In genomic region chr5:80487444-80487828, GRCh38 we compare ENCODE assay signal across 8 cellular contexts. TPM values are rescaled to one million over a fixed set of nuclear protein-coding genes. Genes with fewer than 3 reads are reported as not detected.
DNase-seq lines count a peak whose midpoint lies in the region; ATAC-seq, FAIRE-seq and TF ChIP-seq lines count a peak whose summit lies in the region.

No MANE protein-coding gene starts in this region.

- TF ChIP-seq CTCF in PC-9 (conservative IDR thresholded peaks at IDR 0.05), result no peak
- no peak for TF ChIP-seq CTCF in endothelial cell of umbilical vein (IDR thresholded peaks at IDR 0.05; ENCODE audit: extremely low read depth in 1 of 2, insufficient read depth in 1 of 2, low read depth in 1 of 2, low read length in 2 of 2)
- no peak for TF ChIP-seq CTCF in neutrophil (IDR thresholded peaks at IDR 0.05)

- CTCF ChIA-PET in CD4-positive, alpha-beta memory T cell (lab: Charles Lee; ENCODE audit: partially characterized antibody), result interaction anchor here (1.0 kb wide), 1 partner anchor 9 kb away, joined by 3 read pairs; no protein-coding TSS in a partner anchor
- CTCF ChIA-PET in PC-9 (lab: Charles Lee), result no interaction called here
- CTCF ChIA-PET in endothelial cell of umbilical vein (lab: Charles Lee), result interaction anchor here (1.2 to 2.4 kb wide), 4 partner anchors 9 to 404 kb away, joined by 3 to 13 read pairs (median 4); no protein-coding TSS in a partner anchor

- POLR2A ChIA-PET in CD4-positive, alpha-beta memory T cell (lab: Charles Lee; ENCODE audit: partially characterized antibody), result no interaction called here
- POLR2A ChIA-PET in PC-9 (lab: Charles Lee; ENCODE audit: unreplicated experiment), result interaction anchor here (0.5 to 0.7 kb wide), 3 partner anchors 168 to 1267 kb away, joined by 3 to 5 read pairs (median 5); no protein-coding TSS in a partner anchor
- POLR2A ChIA-PET in endothelial cell of umbilical vein (lab: Charles Lee), result no interaction called here

- H3K36me3 ChIP-seq in CD4-positive, alpha-beta memory T cell (ENCODE audit: insufficient read depth, low read length), result no peaks in the 10 kb centered on the region
- H3K36me3 ChIP-seq in PC-9 (ENCODE audit: low read depth) (peaks cover 23% of the 10 kb centered on the region), endothelial cell of umbilical vein (ENCODE audit: control insufficient read depth in 2 of 2, extremely low read depth in 1 of 2, insufficient read depth in 2 of 2, low read length in 2 of 2) (no peaks in the 10 kb centered on the region), neutrophil (no peaks in the 10 kb centered on the region)

- peak overlapping the region; percentile 9 for H3K27ac ChIP-seq in CD4-positive, alpha-beta memory T cell (ENCODE audit: low read depth, low read length)
- peak overlapping the region; percentile 63 for H3K27ac ChIP-seq in PC-9
- no peak overlapping the region for H3K27ac ChIP-seq in endothelial cell of umbilical vein (ENCODE audit: insufficient read depth, low read depth, low read length)
- H3K27ac ChIP-seq in neutrophil, result peak overlapping the region; percentile 84

- DNase-seq in CD4-positive, alpha-beta memory T cell, result no peak
- DNase-seq in PC-9, result no peak
- DNase-seq in endothelial cell of umbilical vein (ENCODE audit: low read depth, low spot score), result no peak
- DNase-seq in NCI-H446 treated with DMSO at 0.1 percent for 48 hours (lab: John Stamatoyannopoulos, UW), result no peak
- no peak for DNase-seq in foreskin melanocyte
- DNase-seq in GM19240 (ENCODE audit: insufficient read length, low spot score), result no peak

- H3K79me2 ChIP-seq in PC-9 (ENCODE audit: low read depth), result peaks cover 15% of the 10 kb centered on the region
- no peaks in the 10 kb centered on the region for H3K79me2 ChIP-seq in endothelial cell of umbilical vein (ENCODE audit: control insufficient read depth, insufficient read depth, low read length)

- BruUV-seq in PC-9 (replicated peaks; lab: Mats Ljungman, UMichigan) (TSS peak; percentile 76), endothelial cell of umbilical vein (replicated peaks; lab: Mats Ljungman, UMichigan) (TSS peak; percentile 17)

- FAIRE-seq in endothelial cell of umbilical vein (lab: Jason Lieb, UNC), result no peak

- peaks cover 7 to 20% (median 16%) of the 10 kb centered on the region in 4 donors for H3K4me1 Mint-ChIP-seq in CD4-positive, alpha-beta memory T cell

- H3K4me2 ChIP-seq in PC-9 (peak overlapping the region; percentile 89), endothelial cell of umbilical vein (ENCODE audit: insufficient read depth, low read length) (peak overlapping the region; percentile 93)

- no peaks in the 10 kb centered on the region for H3K9me3 ChIP-seq in CD4-positive, alpha-beta memory T cell (ENCODE audit: control insufficient read depth in 1 of 2, low read length in 2 of 2)
- peaks cover 8% of the 10 kb centered on the region; the same call in 1 of the 2 replicates for H3K9me3 ChIP-seq in PC-9 (ENCODE audit: insufficient read depth, low read depth)
- no peaks in the 10 kb centered on the region for H3K9me3 ChIP-seq in endothelial cell of umbilical vein (replicated peaks; ENCODE audit: control insufficient read depth, insufficient read depth, low read length)
- no peaks in the 10 kb centered on the region for H3K9me3 ChIP-seq in neutrophil

- no peak for ATAC-seq in GM21526 (IDR thresholded peaks at IDR 0.05; ENCODE audit: low FRiP score, unreplicated experiment)

- H3K36me3 Mint-ChIP-seq in CD4-positive, alpha-beta memory T cell, result peaks cover 8 to 14% of the 10 kb centered on the region in 2 donors

- peak overlapping the region; percentile 72 to 90 (median 78) for H3K4me3 Mint-ChIP-seq in CD4-positive, alpha-beta memory T cell

- H3K4me1 ChIP-seq in CD4-positive, alpha-beta memory T cell (ENCODE audit: insufficient read depth, low read length), result peaks cover 15% of the 10 kb centered on the region
- H3K4me1 ChIP-seq in PC-9 (replicated peaks; ENCODE audit: insufficient read depth), result peaks cover 42% of the 10 kb centered on the region
- no peaks in the 10 kb centered on the region for H3K4me1 ChIP-seq in endothelial cell of umbilical vein (ENCODE audit: control insufficient read depth, extremely low read depth, insufficient read depth, low read length)
- H3K4me1 ChIP-seq in neutrophil (ENCODE audit: control insufficient read depth in 1 of 2, insufficient read depth in 1 of 2, low read depth in 1 of 2, low read length in 1 of 2), result peaks cover 25 to 42% of the 10 kb centered on the region in 2 experiments

- dilution Hi-C loops in endothelial cell of umbilical vein (cut with MboI; ENCODE audit: extremely low pct_ligation_motif_present, low sequenced_read_pairs), result no loop called here

- H3K27ac Mint-ChIP-seq in CD4-positive, alpha-beta memory T cell, result peak overlapping the region in 2 of 7 donors; percentile 29 to 87

- no peaks in the 10 kb centered on the region for H3K27me3 ChIP-seq in CD4-positive, alpha-beta memory T cell (ENCODE audit: insufficient read depth, low read length)
- no peaks in the 10 kb centered on the region for H3K27me3 ChIP-seq in PC-9 (ENCODE audit: insufficient read depth, low read depth)
- no peaks in the 10 kb centered on the region for H3K27me3 ChIP-seq in endothelial cell of umbilical vein (ENCODE audit: control insufficient read depth in 2 of 2, insufficient read depth in 2 of 2, low read length in 2 of 2)
- H3K27me3 ChIP-seq in neutrophil, result no peaks in the 10 kb centered on the region

- no peaks in the 10 kb centered on the region for H4K20me1 ChIP-seq in PC-9 (ENCODE audit: insufficient read depth)
- H4K20me1 ChIP-seq in endothelial cell of umbilical vein (replicated peaks; ENCODE audit: control insufficient read depth, extremely low read depth, insufficient read depth, low read length), result no peaks in the 10 kb centered on the region

- H3K4me3 ChIP-seq in CD4-positive, alpha-beta memory T cell (ENCODE audit: low read length in 2 of 2), result peak overlapping the region in 1 of 2 donors; percentile 48
- peak overlapping the region; percentile 66 for H3K4me3 ChIP-seq in PC-9
- H3K4me3 ChIP-seq in endothelial cell of umbilical vein (replicated peaks in 1 of 3; ENCODE audit: insufficient read depth in 1 of 3, low read depth in 1 of 3, low read length in 3 of 3), result peak overlapping the region; percentile 55 to 76 (median 76)
- H3K4me3 ChIP-seq in neutrophil (ENCODE audit: low read depth in 1 of 2, low read length in 1 of 2), result peak overlapping the region; percentile 75 to 80

- no peaks in the 10 kb centered on the region for H3K9me2 ChIP-seq in PC-9 (ENCODE audit: insufficient read depth)

- H3K9me1 ChIP-seq in endothelial cell of umbilical vein (replicated peaks; ENCODE audit: control insufficient read depth, extremely low read depth, insufficient read depth, low read length), result no peaks in the 10 kb centered on the region

- intact Hi-C loops in CD4-positive, alpha-beta memory T cell (cut with micrococcal nuclease), result loop anchor here (10.0 kb wide), 1 partner anchor 817 kb away; the partner anchor contains the start of gene ZCCHC9
- intact Hi-C loops in PC-9 (cut with micrococcal nuclease; ENCODE audit: unreplicated experiment), result no loop called here
- intact Hi-C loops in endothelial cell of umbilical vein (cut with micrococcal nuclease), result loop anchor here (5.0 to 10.0 kb wide), 2 partner anchors 85 to 477 kb away; partner anchors contain the start of genes ANKRD34B and RASGRF2

- peaks cover 46% of the 10 kb centered on the region for H3F3A ChIP-seq in PC-9 (ENCODE audit: insufficient read depth, low read depth)

- H2AFZ ChIP-seq in PC-9 (peak overlapping the region; percentile 97), endothelial cell of umbilical vein (ENCODE audit: low read depth, low read length) (peak overlapping the region; percentile 93)

- no peak for TF ChIP-seq POLR2A in endothelial cell of umbilical vein (IDR thresholded peaks at IDR 0.05; ENCODE audit: low read depth, low read length)

- peak overlapping the region; percentile 66 for H3K9ac ChIP-seq in endothelial cell of umbilical vein (replicated peaks; ENCODE audit: extremely low read depth, insufficient read depth, low read length)

- peaks cover 0 to 29% (median 9%) of the 10 kb centered on the region in 8 donors for H3K9me3 Mint-ChIP-seq in CD4-positive, alpha-beta memory T cell

- H3K27me3 Mint-ChIP-seq in CD4-positive, alpha-beta memory T cell, result peaks cover 6 to 10% of the 10 kb centered on the region in 2 donors

TF ChIP-seq in endothelial cell of umbilical vein, 7 proteins besides CTCF, POLR2A, EP300 and RAD21:
- no peak for TF ChIP-seq MAX (IDR thresholded peaks at IDR 0.05; ENCODE audit: insufficient read depth, insufficient read length)
- TF ChIP-seq GATA2 (IDR thresholded peaks at IDR 0.05; ENCODE audit: insufficient read depth, insufficient read length, low read depth, low read length), result peak; percentile 15

RNA-seq across cellular contexts. Expression of gene FAM151B, which starts 0.5 kb away (rescaled TPM):
- total RNA-seq in CD4-positive, alpha-beta memory T cell, result under 1 TPM; 0.39 to 0.47 TPM
- polyA plus RNA-seq in CD4-positive, alpha-beta memory T cell, result under 1 TPM in 1 of 2 donors, not detected in 1; 0.16 TPM
- total RNA-seq in PC-9 (2021) (1.4 and 1.7 TPM in 2 replicates), endothelial cell of umbilical vein (2.0 and 2.6 TPM in 2 replicates)
- polyA plus RNA-seq in endothelial cell of umbilical vein, result 0.64 and 0.91 TPM in 2 replicates
- polyA plus RNA-seq in endothelial cell of umbilical vein (2011; cell fraction: cytosol; rRNA removed), result 0.99 and 1.2 TPM in 2 replicates
- polyA plus RNA-seq in endothelial cell of umbilical vein (2011; cell fraction: nucleus; rRNA removed), result 2.3 and 3.2 TPM in 2 replicates
- 1.2 and 1.8 TPM in 2 replicates for polyA plus RNA-seq in endothelial cell of umbilical vein (2012)
- polyA minus RNA-seq in endothelial cell of umbilical vein, result 1.5 and 4.7 TPM in 2 replicates
- 1.1 TPM for polyA minus RNA-seq in endothelial cell of umbilical vein (2011; cell fraction: cytosol; rRNA and poly(A)+ RNA removed)
- polyA minus RNA-seq in endothelial cell of umbilical vein (2011; cell fraction: nucleus; rRNA and poly(A)+ RNA removed), result 2.8 and 6.0 TPM in 2 replicates
